In the genomic region with DNA sequence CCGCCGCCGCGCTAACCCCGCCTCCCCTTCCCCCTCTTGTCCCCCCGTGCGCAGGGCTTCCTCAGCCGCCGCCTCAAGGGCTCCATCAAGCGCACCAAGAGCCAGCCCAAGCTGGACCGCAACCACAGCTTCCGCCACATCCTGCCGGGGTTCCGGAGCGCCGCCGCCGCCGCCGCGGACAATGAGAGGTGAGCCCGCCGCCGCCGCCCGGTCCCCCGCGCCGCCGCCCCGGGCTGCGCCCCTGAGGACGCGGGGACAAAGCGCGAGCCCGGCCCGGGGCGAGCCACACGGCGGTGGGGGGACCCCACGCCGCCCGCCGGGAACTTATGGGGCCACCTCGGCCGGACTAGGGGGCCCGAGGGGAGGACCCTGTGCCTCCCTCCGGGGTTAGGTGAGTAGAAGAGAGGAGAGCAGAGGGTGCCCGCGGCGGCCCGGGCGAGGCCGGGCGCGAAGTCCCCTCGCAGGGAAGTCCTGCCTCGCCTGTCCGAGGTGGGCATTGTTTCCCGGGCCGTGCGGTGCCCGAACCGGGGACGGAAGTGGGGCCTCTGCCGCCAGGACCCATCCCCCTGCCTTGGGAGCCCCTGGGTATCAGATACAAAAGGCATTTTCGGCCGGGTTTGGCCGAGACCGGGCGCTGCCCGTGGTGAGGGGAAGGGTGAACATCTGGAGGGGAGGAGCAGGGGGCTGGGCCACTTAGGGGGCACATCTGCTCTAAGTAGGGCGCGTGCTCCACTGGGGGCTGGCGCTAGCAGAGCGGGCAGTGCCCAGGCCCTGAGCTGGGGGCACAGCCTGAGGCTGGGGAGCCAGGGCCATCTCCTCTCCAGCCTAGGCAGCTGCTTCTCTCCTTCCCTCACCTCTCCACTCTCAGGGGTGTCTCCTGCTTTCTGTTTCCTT, we compare ENCODE assay signal across 1 cellular context.
TF ChIP-seq lines count a peak whose summit lies in the region.

No MANE protein-coding gene starts in this region.

TF ChIP-seq in A549, 52 proteins besides CTCF, POLR2A, EP300 and RAD21 (continued from another document):
- TF ChIP-seq, protein P1, sequence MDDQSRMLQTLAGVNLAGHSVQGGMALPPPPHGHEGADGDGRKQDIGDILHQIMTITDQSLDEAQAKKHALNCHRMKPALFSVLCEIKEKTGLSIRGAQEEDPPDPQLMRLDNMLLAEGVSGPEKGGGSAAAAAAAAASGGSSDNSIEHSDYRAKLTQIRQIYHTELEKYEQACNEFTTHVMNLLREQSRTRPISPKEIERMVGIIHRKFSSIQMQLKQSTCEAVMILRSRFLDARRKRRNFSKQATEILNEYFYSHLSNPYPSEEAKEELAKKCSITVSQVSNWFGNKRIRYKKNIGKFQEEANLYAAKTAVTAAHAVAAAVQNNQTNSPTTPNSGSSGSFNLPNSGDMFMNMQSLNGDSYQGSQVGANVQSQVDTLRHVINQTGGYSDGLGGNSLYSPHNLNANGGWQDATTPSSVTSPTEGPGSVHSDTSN (IDR thresholded peaks at IDR 0.05): no peak
TF ChIP-seq in A549: peak in this region for 0.
